Comparison of ENCODE assay signal across 9 cellular contexts in genomic region chr16:16025214-16025968, GRCh38.
A peak's percentile ranks its signal among the peaks of the same experiment; 100 is the strongest.
DNase-seq lines count a peak whose midpoint lies in the region; ATAC-seq, FAIRE-seq and TF ChIP-seq lines count a peak whose summit lies in the region.
"Had no signal": no experiment of that assay in that cellular context is flagged by ENCODE, and none has a peak within 500 bp of the region (broad histone marks: within the 10 kb centered on the region; RNA-seq: fewer than 3 reads in every experiment).

No MANE protein-coding gene starts in this region.

- H3K36me3 ChIP-seq in brain microvascular endothelial cell (replicated peaks), result peaks cover 2% of the 10 kb centered on the region

- DNase-seq in activated naive CD4-positive, alpha-beta T cell treated with Interleukin-2 at 50 U/mL for 16 hours, result peak; percentile 75
- DNase-seq in activated naive CD4-positive, alpha-beta T cell (lab: John Stamatoyannopoulos, UW), result no peak
- peak in 4 of 5 experiments; percentile 22 to 83 (median 48) for DNase-seq in T-helper 2 cell
- DNase-seq in brain microvascular endothelial cell, result peak; percentile 93
- DNase-seq in sciatic nerve (ENCODE audit: low spot score), result no peak
- DNase-seq in D721Med (ENCODE audit: insufficient read length, low spot score), result no peak
- DNase-seq: DND-41 had no signal

- in situ Hi-C loops in brain microvascular endothelial cell (cut with HindIII; ENCODE audit: low pct_ligation_motif_present, low sequenced_read_pairs), result no loop called here

- ATAC-seq in sciatic nerve (peak; percentile 80), HG03460 (IDR thresholded peaks at IDR 0.05; ENCODE audit: unreplicated experiment) (no peak), HG03159 (IDR thresholded peaks at IDR 0.05; ENCODE audit: unreplicated experiment) (no peak)

- H3K4me3 ChIP-seq in brain microvascular endothelial cell (ENCODE audit: low read depth, low read length), result no peak overlapping the region

- TF ChIP-seq CTCF in brain microvascular endothelial cell (IDR thresholded peaks at IDR 0.05; ENCODE audit: low read depth, low read length, missing control alignments), result peak; percentile 14
- TF ChIP-seq CTCF in D721Med (IDR thresholded peaks at IDR 0.05; ENCODE audit: insufficient read depth, missing control alignments), result no peak

- no peaks in the 10 kb centered on the region for H3K27me3 ChIP-seq in brain microvascular endothelial cell (replicated peaks)

- no peak for FAIRE-seq in D721Med (lab: Jason Lieb, UNC)

- peak overlapping the region; percentile 96 for H3K27ac ChIP-seq in brain microvascular endothelial cell

- intact Hi-C loops in sciatic nerve (cut with DNase I), result no loop called here

Comparison
In these comparisons a context has a peak if more than half of its experiments do, and no peak if none do; other contexts are left out.
1. DNase-seq: peak in activated naive CD4-positive, alpha-beta T cell treated with Interleukin-2 at 50 U/mL for 16 hours (single experiment), T-helper 2 cell (4 of 5) and brain microvascular endothelial cell (single experiment); none in activated naive CD4-positive, alpha-beta T cell (0 of 4), sciatic nerve (single experiment) and D721Med (single experiment).